Comparison of ENCODE assay signal across 1 cellular context in the genomic region with DNA sequence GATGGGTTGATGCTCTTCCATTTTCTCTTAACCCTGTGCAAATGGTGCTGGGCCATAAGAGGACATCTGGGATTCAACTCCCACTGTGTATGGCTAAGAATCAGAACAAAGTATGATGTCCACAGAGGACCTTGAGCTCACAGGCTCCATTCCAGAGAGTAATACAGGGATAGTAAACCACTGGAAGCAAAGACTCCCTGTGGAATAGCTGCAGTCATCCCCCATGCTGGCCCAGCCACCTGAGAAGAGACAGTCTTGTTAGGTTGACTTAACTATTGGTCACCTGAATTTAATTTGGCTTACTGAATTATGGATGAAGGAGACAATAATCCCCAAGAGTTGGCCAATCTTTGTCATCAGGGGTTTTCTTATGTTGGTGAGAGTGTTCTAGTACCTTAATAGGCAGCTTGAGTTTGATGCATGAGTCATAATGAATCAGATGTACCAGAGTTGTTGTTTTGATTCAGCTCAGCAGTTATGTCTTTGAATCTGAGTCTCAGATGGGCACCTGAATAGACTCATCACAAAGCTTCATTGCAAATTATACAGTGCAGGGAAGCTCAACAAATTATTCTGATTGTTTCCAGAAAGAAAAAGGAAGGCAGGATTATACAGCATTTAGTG.
TF ChIP-seq lines count a peak whose summit lies in the region.

No MANE protein-coding gene starts in this region.

TF ChIP-seq in SK-N-SH, 30 proteins besides CTCF, POLR2A, EP300 and RAD21 (continued from another document):
- TF ChIP-seq, protein P1, sequence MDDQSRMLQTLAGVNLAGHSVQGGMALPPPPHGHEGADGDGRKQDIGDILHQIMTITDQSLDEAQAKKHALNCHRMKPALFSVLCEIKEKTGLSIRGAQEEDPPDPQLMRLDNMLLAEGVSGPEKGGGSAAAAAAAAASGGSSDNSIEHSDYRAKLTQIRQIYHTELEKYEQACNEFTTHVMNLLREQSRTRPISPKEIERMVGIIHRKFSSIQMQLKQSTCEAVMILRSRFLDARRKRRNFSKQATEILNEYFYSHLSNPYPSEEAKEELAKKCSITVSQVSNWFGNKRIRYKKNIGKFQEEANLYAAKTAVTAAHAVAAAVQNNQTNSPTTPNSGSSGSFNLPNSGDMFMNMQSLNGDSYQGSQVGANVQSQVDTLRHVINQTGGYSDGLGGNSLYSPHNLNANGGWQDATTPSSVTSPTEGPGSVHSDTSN (IDR thresholded peaks at IDR 0.05): peak; percentile 66; the same call in 1 of the 2 replicates
- TF ChIP-seq POLR2AphosphoS5 (IDR thresholded peaks at IDR 0.05; ENCODE audit: low read depth, low read length) (0 out of 2 replicates have a peak, but pooled peaks have one; percentile 39), NRF1 (IDR thresholded peaks at IDR 0.05; ENCODE audit: low read depth, low read length) (no peak), TCF12 (IDR thresholded peaks at IDR 0.05) (peak; percentile 41), SMC3 (IDR thresholded peaks at IDR 0.05; ENCODE audit: low read depth, low read length) (no peak), GATA2 (CRISPR knock-in tag; IDR thresholded peaks at IDR 0.05) (no peak), FOSL2 (IDR thresholded peaks at IDR 0.05; ENCODE audit: borderline replicate concordance, low read depth) (peak; percentile 85; the same call in 1 of the 2 replicates), RFX5 (IDR thresholded peaks at IDR 0.05; ENCODE audit: low read length) (no peak), TAF1 (IDR thresholded peaks at IDR 0.05; ENCODE audit: borderline replicate concordance, low read depth, low read length) (no peak)
